1 cellular context compared by ENCODE assay signal in genomic region chr7:100793806-100794660, GRCh38.
TF ChIP-seq lines count a peak whose summit lies in the region.

No MANE protein-coding gene starts in this region.

TF ChIP-seq in endothelial cell of umbilical vein, 7 proteins besides CTCF, POLR2A, EP300 and RAD21:
- TF ChIP-seq MAX (IDR thresholded peaks at IDR 0.05; ENCODE audit: insufficient read depth, insufficient read length) (no peak), FOS (IDR thresholded peaks at IDR 0.05; ENCODE audit: borderline replicate concordance, insufficient read depth, low read length) (peak; percentile 80), MYC (IDR thresholded peaks at IDR 0.05; ENCODE audit: low read depth, low read length) (no peak), JUN (IDR thresholded peaks at IDR 0.05; ENCODE audit: borderline replicate concordance, insufficient read depth, insufficient read length, low read depth) (peak; percentile 47), EZH2 (IDR thresholded peaks at IDR 0.05; ENCODE audit: borderline replicate concordance, low read depth, low read length, severe bottlenecking) (no peak), GATA2 (IDR thresholded peaks at IDR 0.05; ENCODE audit: insufficient read depth, insufficient read length, low read depth, low read length) (no peak), POLR2AphosphoS5 (IDR thresholded peaks at IDR 0.05; ENCODE audit: insufficient read depth, low read depth, low read length) (no peak)
TF ChIP-seq in endothelial cell of umbilical vein: peak in this region for 2.
